15 cellular contexts compared by ENCODE assay signal in genomic region chr14:97975960-97976359, GRCh38.
A peak's percentile ranks its signal among the peaks of the same experiment; 100 is the strongest.
DNase-seq lines count a peak whose midpoint lies in the region; ATAC-seq and TF ChIP-seq lines count a peak whose summit lies in the region.
"Had no signal": no experiment of that assay in that cellular context is flagged by ENCODE, and none has a peak within 500 bp of the region (broad histone marks: within the 10 kb centered on the region; RNA-seq: fewer than 3 reads in every experiment).

No MANE protein-coding gene starts in this region.

- H3K27me3 ChIP-seq in prostate gland (replicated peaks; ENCODE audit: insufficient read depth) = no peaks in the 10 kb centered on the region
- H3K27me3 ChIP-seq: left lung had no signal

- TF ChIP-seq POLR2A in prostate gland (IDR thresholded peaks at IDR 0.05) = no peak

- intact Hi-C loops in prostate gland (cut with DNase I) = no loop called here

- H3K36me3 ChIP-seq in SK-N-MC (ENCODE audit: insufficient read depth, low read length) (peaks cover 33% of the 10 kb centered on the region), prostate gland (no peaks in the 10 kb centered on the region)
- H3K36me3 ChIP-seq: left lung had no signal

- peaks cover 14% of the 10 kb centered on the region for H3K9me3 Mint-ChIP-seq in activated naive CD8-positive, alpha-beta T cell treated with anti-CD3 and anti-CD28 coated beads for 36 hours
- peaks cover 0 to 14% (median 3%) of the 10 kb centered on the region in 9 donors for H3K9me3 Mint-ChIP-seq in naive thymus-derived CD8-positive, alpha-beta T cell
- H3K9me3 Mint-ChIP-seq: GM23338 had no signal

- TF ChIP-seq CTCF in prostate gland (IDR thresholded peaks at IDR 0.05) = no peak

- no peaks in the 10 kb centered on the region for H3K4me1 ChIP-seq in prostate gland (replicated peaks)

- WGBS in prostate gland = 78% methylated on average over 6 of the region's 6 CpGs

- peak; percentile 46 to 49 for DNase-seq in activated CD4-positive, alpha-beta T cell treated with anti-CD3 and anti-CD28 coated beads for 4 hours
- DNase-seq in activated CD4-positive, alpha-beta T cell treated with anti-CD3 and anti-CD28 coated beads for 1 hour = no peak
- DNase-seq in SK-N-MC (ENCODE audit: low read depth, low spot score) (no peak), prostate gland (ENCODE audit: low spot score) (no peak), HuH-7 (ENCODE audit: low spot score) (no peak), NCI-H2171 treated with DMSO at 0.1 percent for 48 hours (lab: John Stamatoyannopoulos, UW) (no peak)
- DNase-seq in activated naive CD8-positive, alpha-beta T cell treated with anti-CD3 and anti-CD28 coated beads for 36 hours = no peak
- DNase-seq in naive thymus-derived CD8-positive, alpha-beta T cell = no peak
- DNase-seq: cortex of kidney; KBM-7; left lung; NCI-H146; NCI-H446; stimulated activated CD4-positive, alpha-beta T cell treated with anti-CD3 and anti-CD28 coated beads, Interleukin-2, amount 100 ng/mL, for 48 hours had no signal

- H3K27me3 Mint-ChIP-seq in activated naive CD8-positive, alpha-beta T cell treated with anti-CD3 and anti-CD28 coated beads for 36 hours = no peaks in the 10 kb centered on the region
- no peaks in the 10 kb centered on the region for H3K27me3 Mint-ChIP-seq in naive thymus-derived CD8-positive, alpha-beta T cell

- H3K9ac ChIP-seq in SK-N-MC (ENCODE audit: insufficient read length) = peak overlapping the region; percentile 94

- peaks cover 32% of the 10 kb centered on the region for H3K36me3 Mint-ChIP-seq in activated naive CD8-positive, alpha-beta T cell treated with anti-CD3 and anti-CD28 coated beads for 36 hours
- peaks cover 23 to 27% (median 24%) of the 10 kb centered on the region in 3 donors for H3K36me3 Mint-ChIP-seq in naive thymus-derived CD8-positive, alpha-beta T cell

- H3K9me3 ChIP-seq in SK-N-MC (ENCODE audit: low read depth, low read length) = no peaks in the 10 kb centered on the region
- H3K9me3 ChIP-seq in prostate gland = no peaks in the 10 kb centered on the region
- H3K9me3 ChIP-seq: left lung had no signal

- POLR2A ChIA-PET in naive thymus-derived CD8-positive, alpha-beta T cell (lab: Charles Lee) = interaction anchor here (1.0 to 4.2 kb wide), 10 partner anchors 41 to 1296 kb away, joined by 3 to 155 read pairs (median 14); partner anchors contain the start of gene BCL11B

- H3K4me1 Mint-ChIP-seq in activated naive CD8-positive, alpha-beta T cell treated with anti-CD3 and anti-CD28 coated beads for 36 hours = peaks cover 75% of the 10 kb centered on the region
- peaks cover 48 to 85% (median 67%) of the 10 kb centered on the region in 4 donors for H3K4me1 Mint-ChIP-seq in naive thymus-derived CD8-positive, alpha-beta T cell

- peak overlapping the region; percentile 91 for H3K4me3 Mint-ChIP-seq in activated naive CD8-positive, alpha-beta T cell treated with anti-CD3 and anti-CD28 coated beads for 36 hours
- H3K4me3 Mint-ChIP-seq in naive thymus-derived CD8-positive, alpha-beta T cell = peak overlapping the region; percentile 90 to 98 (median 94)
- H3K4me3 Mint-ChIP-seq: GM23338 had no signal

- H3K27ac ChIP-seq in SK-N-MC (peak overlapping the region; percentile 99), prostate gland (no peak overlapping the region)

- no peak for ATAC-seq in naive thymus-derived CD8-positive, alpha-beta T cell
- ATAC-seq: GM23338, left lung had no signal

- peak overlapping the region; percentile 91 for H3K27ac Mint-ChIP-seq in activated naive CD8-positive, alpha-beta T cell treated with anti-CD3 and anti-CD28 coated beads for 36 hours
- H3K27ac Mint-ChIP-seq in naive thymus-derived CD8-positive, alpha-beta T cell = peak overlapping the region; percentile 86 to 98 (median 96)
- H3K27ac Mint-ChIP-seq: GM23338 had no signal

- peak overlapping the region; percentile 91 for H3K4me3 ChIP-seq in SK-N-MC
- no peak overlapping the region for H3K4me3 ChIP-seq in prostate gland
- H3K4me3 ChIP-seq: GM23338 had no signal

Comparison
In these comparisons a context has a peak if more than half of its experiments do, and no peak if none do; other contexts are left out.
1. DNase-seq: peak in activated CD4-positive, alpha-beta T cell treated with anti-CD3 and anti-CD28 coated beads for 4 hours (2 of 2); none in activated CD4-positive, alpha-beta T cell treated with anti-CD3 and anti-CD28 coated beads for 1 hour (single experiment), SK-N-MC (single experiment), activated naive CD8-positive, alpha-beta T cell treated with anti-CD3 and anti-CD28 coated beads for 36 hours (single experiment), naive thymus-derived CD8-positive, alpha-beta T cell (0 of 10), prostate gland (single experiment), HuH-7 (single experiment) and NCI-H2171 treated with DMSO at 0.1 percent for 48 hours (single experiment).